24 cellular contexts compared by ENCODE assay signal in the genomic region with DNA sequence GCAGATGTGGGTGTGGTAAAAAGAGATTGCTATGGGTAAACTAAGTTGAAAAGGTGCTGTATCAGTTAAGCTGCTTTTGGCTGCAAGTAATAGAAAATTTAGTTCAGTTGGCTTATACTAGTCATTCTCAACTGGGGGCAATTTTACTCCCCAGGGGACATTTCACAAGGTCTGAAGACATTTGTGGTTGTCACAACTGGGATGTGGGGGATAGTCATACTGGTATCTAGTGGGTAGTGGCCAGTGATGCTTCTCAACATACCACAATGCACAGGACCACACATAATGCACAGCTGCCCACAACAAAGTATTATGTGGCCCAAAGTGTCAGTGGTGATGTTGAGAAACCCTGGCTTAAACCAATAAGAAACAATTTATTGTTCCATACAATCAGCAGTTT. TPM values are rescaled to one million over a fixed set of nuclear protein-coding genes. Genes with fewer than 3 reads are reported as not detected.
DNase-seq lines count a peak whose midpoint lies in the region; ATAC-seq and TF ChIP-seq lines count a peak whose summit lies in the region.
"Had no signal": no experiment of that assay in that cellular context is flagged by ENCODE, and none has a peak within 500 bp of the region (broad histone marks: within the 10 kb centered on the region; RNA-seq: fewer than 3 reads in every experiment).

No MANE protein-coding gene starts in this region.

- H3K4me1 Mint-ChIP-seq in stimulated activated naive CD8-positive, alpha-beta T cell treated with anti-CD3 and anti-CD28 coated beads, Interleukin-15, amount 100 ng/mL, for 72 hours, result no peaks in the 10 kb centered on the region
- H3K4me1 Mint-ChIP-seq in stimulated activated naive B cell treated with anti-CD40 and anti-IgM and Interleukin-4, amounts not matched to agents 10 μg/mL and 1 μg/mL and 100 μg/mL, for 72 hours, result no peaks in the 10 kb centered on the region
- H3K4me1 Mint-ChIP-seq: CD8-positive, alpha-beta memory T cell had no signal

- H3K27me3 Mint-ChIP-seq in stimulated activated naive CD8-positive, alpha-beta T cell treated with anti-CD3 and anti-CD28 coated beads, Interleukin-15, amount 100 ng/mL, for 72 hours, result peaks cover 18% of the 10 kb centered on the region
- peaks cover 10 to 14% of the 10 kb centered on the region in 2 donors for H3K27me3 Mint-ChIP-seq in stimulated activated naive B cell treated with anti-CD40 and anti-IgM and Interleukin-4, amounts not matched to agents 10 μg/mL and 1 μg/mL and 100 μg/mL, for 72 hours

- H3K27me3 ChIP-seq in iPS-15b (ENCODE audit: control insufficient read depth, insufficient read depth, low read length), result peaks cover 13% of the 10 kb centered on the region
- H3K27me3 ChIP-seq in PC-3 (ENCODE audit: low read length), result no peaks in the 10 kb centered on the region

- H3K4me2 ChIP-seq in PC-3 (ENCODE audit: low read length), result no peak overlapping the region

- intact Hi-C loops in PC-3 (cut with micrococcal nuclease), result loop anchor here (2.0 kb wide), 1 partner anchor 25 kb away; no protein-coding TSS in a partner anchor

- H3K9me3 Mint-ChIP-seq in stimulated activated naive CD8-positive, alpha-beta T cell treated with anti-CD3 and anti-CD28 coated beads, Interleukin-15, amount 100 ng/mL, for 72 hours, result no peaks in the 10 kb centered on the region
- H3K9me3 Mint-ChIP-seq in stimulated activated naive B cell treated with anti-CD40 and anti-IgM and Interleukin-4, amounts not matched to agents 10 μg/mL and 1 μg/mL and 100 μg/mL, for 72 hours, result peaks cover 0 to under 1% of the 10 kb centered on the region in 2 donors
- H3K9me3 Mint-ChIP-seq: CD8-positive, alpha-beta memory T cell; HFFc6 had no signal

- no peaks in the 10 kb centered on the region for H3K79me2 ChIP-seq in PC-3 (ENCODE audit: low read length)

- no peak overlapping the region for H3K27ac Mint-ChIP-seq in stimulated activated naive CD8-positive, alpha-beta T cell treated with anti-CD3 and anti-CD28 coated beads, Interleukin-15, amount 100 ng/mL, for 72 hours
- H3K27ac Mint-ChIP-seq in stimulated activated naive B cell treated with anti-CD40 and anti-IgM and Interleukin-4, amounts not matched to agents 10 μg/mL and 1 μg/mL and 100 μg/mL, for 72 hours, result no peak overlapping the region
- H3K27ac Mint-ChIP-seq: CD8-positive, alpha-beta memory T cell; HFFc6 had no signal

- H4K20me1 ChIP-seq in PC-3 (ENCODE audit: low read length), result no peaks in the 10 kb centered on the region

- CTCF ChIA-PET in PC-3 (lab: Charles Lee), result no interaction called here

- H3K9ac ChIP-seq in iPS-15b (ENCODE audit: low read depth, low read length), result peak overlapping the region; percentile 3
- no peak overlapping the region for H3K9ac ChIP-seq in PC-3 (ENCODE audit: low read length)

- POLR2A ChIA-PET in PC-3 (lab: Charles Lee; ENCODE audit: unreplicated experiment), result interaction anchor here (0.5 kb wide), 1 partner anchor 611 kb away, joined by 3 read pairs; no protein-coding TSS in a partner anchor

- no peaks in the 10 kb centered on the region for H3F3A ChIP-seq in PC-3 (ENCODE audit: low read length, unreplicated experiment)

- no peak overlapping the region for H3K4me3 ChIP-seq in iPS-15b (ENCODE audit: low read depth, low read length)
- H3K4me3 ChIP-seq in PC-3 (ENCODE audit: low read length), result no peak overlapping the region
- H3K4me3 ChIP-seq: SK-N-MC had no signal

- H3K27ac ChIP-seq in PC-3 (ENCODE audit: low read length), result no peak overlapping the region
- H3K27ac ChIP-seq: C4-2B, SK-N-MC had no signal

- H3K36me3 Mint-ChIP-seq in stimulated activated naive B cell treated with anti-CD40 and anti-IgM and Interleukin-4, amounts not matched to agents 10 μg/mL and 1 μg/mL and 100 μg/mL, for 72 hours, result no peaks in the 10 kb centered on the region
- H3K36me3 Mint-ChIP-seq: CD8-positive, alpha-beta memory T cell had no signal

- H3K9me2 ChIP-seq in PC-3 (replicated peaks; ENCODE audit: low read length), result no peaks in the 10 kb centered on the region

- peaks cover 6% of the 10 kb centered on the region for H3K4me1 ChIP-seq in iPS-15b (ENCODE audit: control insufficient read depth, insufficient read depth, low read length)
- peaks cover 5% of the 10 kb centered on the region; the same call in 1 of the 2 replicates for H3K4me1 ChIP-seq in PC-3 (ENCODE audit: insufficient read depth, low read length)

- H3K9me3 ChIP-seq in iPS-15b (ENCODE audit: control insufficient read depth, insufficient read depth, low read length) (no peaks in the 10 kb centered on the region), PC-3 (ENCODE audit: low read length) (no peaks in the 10 kb centered on the region)

- no peaks in the 10 kb centered on the region for H3K36me3 ChIP-seq in iPS-15b (ENCODE audit: control insufficient read depth, insufficient read depth, low read length)
- no peaks in the 10 kb centered on the region for H3K36me3 ChIP-seq in PC-3 (ENCODE audit: low read depth, low read length)

- ATAC-seq in stimulated activated naive CD8-positive, alpha-beta T cell treated with anti-CD3 and anti-CD28 coated beads, Interleukin-15, amount 100 ng/mL, for 72 hours, result peak; percentile 61
- no peak for ATAC-seq in stimulated activated naive CD8-positive, alpha-beta T cell treated with anti-CD3 and anti-CD28 coated beads, Interleukin-15, Interleukin-2, amounts not matched to agents 100 U/mL and 50 U/mL, for 24 hours
- ATAC-seq in stimulated activated naive B cell treated with anti-CD40 and anti-IgM and Interleukin-4, amounts not matched to agents 10 μg/mL and 1 μg/mL and 100 μg/mL, for 72 hours (replicated peaks), result peak; percentile 23 to 36
- ATAC-seq in GM21737 (IDR thresholded peaks at IDR 0.05; ENCODE audit: unreplicated experiment), result no peak
- no peak for ATAC-seq in GM18858 (IDR thresholded peaks at IDR 0.05; ENCODE audit: unreplicated experiment)
- no peak for ATAC-seq in PC-3

- TF ChIP-seq CTCF in PC-3 (conservative IDR thresholded peaks at IDR 0.05; ENCODE audit: low read depth, low read length), result no peak

- no peak overlapping the region for H3K4me3 Mint-ChIP-seq in stimulated activated naive CD8-positive, alpha-beta T cell treated with anti-CD3 and anti-CD28 coated beads, Interleukin-15, amount 100 ng/mL, for 72 hours
- H3K4me3 Mint-ChIP-seq in stimulated activated naive B cell treated with anti-CD40 and anti-IgM and Interleukin-4, amounts not matched to agents 10 μg/mL and 1 μg/mL and 100 μg/mL, for 72 hours, result no peak overlapping the region
- H3K4me3 Mint-ChIP-seq: CD8-positive, alpha-beta memory T cell; HFFc6 had no signal

- DNase-seq in stimulated activated naive CD8-positive, alpha-beta T cell treated with anti-CD3 and anti-CD28 coated beads, Interleukin-15, amount 100 ng/mL, for 72 hours, result no peak
- DNase-seq in stimulated activated naive CD8-positive, alpha-beta T cell treated with anti-CD3 and anti-CD28 coated beads, Interleukin-15, Interleukin-2, amounts not matched to agents 100 U/mL and 50 U/mL, for 24 hours, result no peak
- DNase-seq in stimulated activated naive B cell treated with anti-CD40 and anti-IgM and Interleukin-4, amounts not matched to agents 10 μg/mL and 1 μg/mL and 100 μg/mL, for 72 hours, result no peak
- DNase-seq in PC-3, result no peak
- DNase-seq: AML-193; CD8-positive, alpha-beta memory T cell; GDM1; H7; HFFc6; Kasumi-1; NCI-H1048; NCI-H1417 treated with DMSO at 0.1 percent for 48 hours; NCI-H187 treated with DMSO at 0.1 percent for 48 hours; NCI-H2107; NCI-H446 treated with DMSO at 0.1 percent for 48 hours; NCI-H526 treated with DMSO at 0.1 percent for 48 hours; OCI-M1; RPMI8226; SHP77 treated with DMSO at 0.1 percent for 48 hours had no signal

- BruUV-seq in PC-3 (replicated peaks; lab: Mats Ljungman, UMichigan), result no TSS peak

- H2AFZ ChIP-seq in PC-3 (ENCODE audit: low read length), result no peak overlapping the region

RNA-seq across cellular contexts. Expression of a gene that starts 31.4 kb away (rescaled TPM):
- 2.6 and 4.5 TPM in 2 replicates for total RNA-seq in PC-3 (2014; rRNA removed)
- total RNA-seq: CD8-positive, alpha-beta memory T cell had no signal

Comparison
In these comparisons a context has a peak if more than half of its experiments do, and no peak if none do; other contexts are left out.
1. ATAC-seq: peak in stimulated activated naive CD8-positive, alpha-beta T cell treated with anti-CD3 and anti-CD28 coated beads, Interleukin-15, amount 100 ng/mL, for 72 hours (single experiment) and stimulated activated naive B cell treated with anti-CD40 and anti-IgM and Interleukin-4, amounts not matched to agents 10 μg/mL and 1 μg/mL and 100 μg/mL, for 72 hours (2 of 2); none in stimulated activated naive CD8-positive, alpha-beta T cell treated with anti-CD3 and anti-CD28 coated beads, Interleukin-15, Interleukin-2, amounts not matched to agents 100 U/mL and 50 U/mL, for 24 hours (single experiment), GM21737 (single experiment), GM18858 (single experiment) and PC-3 (single experiment).